ENCODE assay signal across 12 cellular contexts in genomic region chr2:135798275-135798705, GRCh38. TPM values are rescaled to one million over a fixed set of nuclear protein-coding genes. Genes with fewer than 3 reads are reported as not detected.
A peak's percentile ranks its signal among the peaks of the same experiment; 100 is the strongest.
DNase-seq lines count a peak whose midpoint lies in the region; ATAC-seq, FAIRE-seq and TF ChIP-seq lines count a peak whose summit lies in the region.
"Had no signal": no experiment of that assay in that cellular context is flagged by ENCODE, and none has a peak within 500 bp of the region (broad histone marks: within the 10 kb centered on the region; RNA-seq: fewer than 3 reads in every experiment).

No MANE protein-coding gene starts in this region.

- no peak overlapping the region for H3K4me3 Mint-ChIP-seq in T-cell

- H2BK120ac ChIP-seq in neuronal stem cell (ENCODE audit: low read depth, low read length) (no peak overlapping the region), mesenchymal stem cell (ENCODE audit: low read depth, low read length) (no peak overlapping the region)

- TF ChIP-seq RAD21 in K562 (CRISPR knock-in tag; conservative IDR thresholded peaks at IDR 0.05 in 1 of 2, IDR thresholded peaks at IDR 0.05 in 1 of 2) = no peak

- intact Hi-C loops in Right ventricle myocardium inferior (cut with DNase I) = no loop called here
- intact Hi-C loops in cardiac septum (cut with DNase I) = no loop called here
- intact Hi-C loops in PC-3 (cut with micrococcal nuclease) = no loop called here
- intact Hi-C loops in K562 (cut with micrococcal nuclease) = loop anchor here (5.0 kb wide), 1 partner anchor 326 kb away; no protein-coding TSS in a partner anchor

- no peak overlapping the region for H2BK15ac ChIP-seq in neuronal stem cell (ENCODE audit: low read length)
- H2BK15ac ChIP-seq in mesenchymal stem cell (ENCODE audit: low read depth, poor library complexity, severe bottlenecking) = no peak overlapping the region

- no peaks in the 10 kb centered on the region for H3K27me3 Mint-ChIP-seq in T-cell

- H4K91ac ChIP-seq in neuronal stem cell (ENCODE audit: low read depth, low read length, poor library complexity) (no peak overlapping the region), mesenchymal stem cell (ENCODE audit: low read length) (no peak overlapping the region)

- H2AK5ac ChIP-seq in neuronal stem cell (ENCODE audit: low read depth, low read length) = no peak overlapping the region
- H2AK5ac ChIP-seq in mesenchymal stem cell (ENCODE audit: low read length, severe bottlenecking) = no peak overlapping the region

- no peaks in the 10 kb centered on the region for H3K79me2 ChIP-seq in PC-3 (ENCODE audit: low read length)
- no peaks in the 10 kb centered on the region for H3K79me2 ChIP-seq in K562 (ENCODE audit: control insufficient read depth, insufficient read depth, low read length)

- H3K9ac ChIP-seq in PC-3 (ENCODE audit: low read length) (no peak overlapping the region), K562 (ENCODE audit: insufficient read depth in 1 of 2, low read depth in 2 of 2, low read length in 2 of 2) (no peak overlapping the region), neuronal stem cell (ENCODE audit: low read depth, low read length, poor library complexity) (no peak overlapping the region), mesenchymal stem cell (ENCODE audit: low read length) (no peak overlapping the region)

- POLR2A ChIA-PET in PC-3 (lab: Charles Lee; ENCODE audit: unreplicated experiment) (no interaction called here), K562 (lab: Yijun Ruan, JAX) (interaction anchor here (1.1 to 1.3 kb wide), 2 partner anchors 14 to 77 kb away, joined by 3 to 4 read pairs; no protein-coding TSS in a partner anchor), T-cell (lab: Charles Lee) (no interaction called here)

- H3K14ac ChIP-seq in neuronal stem cell (ENCODE audit: low read length) (no peak overlapping the region), mesenchymal stem cell (ENCODE audit: low read length in 2 of 2) (no peak overlapping the region)

- no peak for TF ChIP-seq CTCF in PC-3 (conservative IDR thresholded peaks at IDR 0.05; ENCODE audit: low read depth, low read length)
- no peak for TF ChIP-seq CTCF in K562 (IDR thresholded peaks at IDR 0.05 in 2 of 3, conservative IDR thresholded peaks at IDR 0.05 in 1 of 3; ENCODE audit: insufficient read depth in 2 of 3, low read depth in 1 of 3, low read length in 3 of 3)

- H3K79me1 ChIP-seq in neuronal stem cell (ENCODE audit: low read depth, low read length) (no peaks in the 10 kb centered on the region), mesenchymal stem cell (replicated peaks; ENCODE audit: low read length, poor library complexity, severe bottlenecking) (no peaks in the 10 kb centered on the region)

- H3K27me3 ChIP-seq in PC-3 (ENCODE audit: low read length) = no peaks in the 10 kb centered on the region
- H3K27me3 ChIP-seq in K562 (ENCODE audit: control insufficient read depth in 2 of 2, insufficient read depth in 2 of 2, low read length in 2 of 2) = no peaks in the 10 kb centered on the region
- H3K27me3 ChIP-seq in neuronal stem cell (ENCODE audit: control insufficient read depth in 3 of 3, insufficient read depth in 3 of 3, low read depth in 1 of 3, low read length in 3 of 3) = no peaks in the 10 kb centered on the region
- no peaks in the 10 kb centered on the region for H3K27me3 ChIP-seq in mesenchymal stem cell (ENCODE audit: control insufficient read depth in 1 of 2, insufficient read depth in 1 of 2, low read length in 2 of 2)

- H2BK5ac ChIP-seq in neuronal stem cell (ENCODE audit: low read length) (no peak overlapping the region), mesenchymal stem cell (ENCODE audit: low read depth, low read length, poor library complexity, severe bottlenecking) (no peak overlapping the region)

- H3K9me3 ChIP-seq in PC-3 (ENCODE audit: low read length) (no peaks in the 10 kb centered on the region), K562 (replicated peaks; ENCODE audit: control insufficient read depth, insufficient read depth, low read depth, low read length) (peaks cover 6% of the 10 kb centered on the region), neuronal stem cell (replicated peaks in 1 of 2; ENCODE audit: control insufficient read depth in 2 of 2, insufficient read depth in 1 of 2, low read depth in 1 of 2, low read length in 2 of 2) (peaks cover 3 to 15% of the 10 kb centered on the region in 2 donors), mesenchymal stem cell (ENCODE audit: control insufficient read depth, low read length) (no peaks in the 10 kb centered on the region)

- peak overlapping the region; percentile 42 for H3K18ac ChIP-seq in neuronal stem cell (ENCODE audit: low read length)
- no peak overlapping the region for H3K18ac ChIP-seq in mesenchymal stem cell (ENCODE audit: low read depth in 1 of 2, low read length in 2 of 2)

- no peak for TF ChIP-seq POLR2A in K562 (conservative IDR thresholded peaks at IDR 0.05)

- no peak overlapping the region for H3K4me3 ChIP-seq in PC-3 (ENCODE audit: low read length)
- H3K4me3 ChIP-seq in K562 = no peak overlapping the region
- H3K4me3 ChIP-seq in neuronal stem cell (ENCODE audit: low read length in 2 of 2) = no peak overlapping the region
- H3K4me3 ChIP-seq in mesenchymal stem cell (ENCODE audit: insufficient read depth in 1 of 2, low read depth in 1 of 2, low read length in 2 of 2) = no peak overlapping the region

- H2AFZ ChIP-seq in PC-3 (ENCODE audit: low read length) (no peak overlapping the region), K562 (ENCODE audit: low read depth, low read length) (no peak overlapping the region; the same call in 1 of the 2 replicates), neuronal stem cell (ENCODE audit: low read length) (peak overlapping the region; percentile 31), mesenchymal stem cell (ENCODE audit: low read depth, low read length) (no peak overlapping the region)

- in situ Hi-C loops in K562 (cut with MboI) = loop anchor here (10.0 kb wide), 1 partner anchor 803 kb away; no protein-coding TSS in a partner anchor

- BruUV-seq in PC-3 (replicated peaks; lab: Mats Ljungman, UMichigan) (no TSS peak), K562 (replicated peaks; lab: Mats Ljungman, UMichigan) (no TSS peak)

- H2BK12ac ChIP-seq in neuronal stem cell (ENCODE audit: low read length) (peak overlapping the region; percentile 26), mesenchymal stem cell (ENCODE audit: low read length in 2 of 2) (no peak overlapping the region)

- WGBS in K562 (ENCODE audit: insufficient coverage, low coverage, missing lambda C conversion rate) = 19% methylated on average over 4 of the region's 5 CpGs
- WGBS in neuronal stem cell (ENCODE audit: extremely low coverage in 2 of 2, insufficient read length in 2 of 2, insufficient replicate concordance in 1 of 2), 2 donors = no CpG with 5 or more reads among the region's 5 CpGs
- WGBS in mesenchymal stem cell = 75% methylated on average over 4 of the region's 5 CpGs

- DNase-seq in Right ventricle myocardium inferior (ENCODE audit: missing footprints) (no peak), cardiac septum (ENCODE audit: low spot score) (no peak), PC-3 (no peak), K562 (ENCODE audit: extremely low read depth in 1 of 4, low spot score in 3 of 4) (no peak), neuronal stem cell (ENCODE audit: low spot score) (no peak), mesenchymal stem cell (no peak), NCI-H345 treated with DMSO at 0.1 percent for 48 hours (lab: John Stamatoyannopoulos, UW; ENCODE audit: unreplicated experiment) (no peak), T-cell (no peak)
- DNase-seq: EL, NCI-H1417 treated with DMSO at 0.1 percent for 48 hours, T-helper 2 cell had no signal

- H3K4me1 Mint-ChIP-seq in T-cell = peaks cover 9 to 23% (median 10%) of the 10 kb centered on the region in 3 donors

- TF ChIP-seq EP300 in K562 (IDR thresholded peaks at IDR 0.05; ENCODE audit: low read length) = no peak

- H3K36me3 Mint-ChIP-seq in T-cell = no peaks in the 10 kb centered on the region

- no peaks in the 10 kb centered on the region for H4K20me1 ChIP-seq in PC-3 (ENCODE audit: low read length)
- H4K20me1 ChIP-seq in K562 (replicated peaks; ENCODE audit: control insufficient read depth, insufficient read depth, low read length) = no peaks in the 10 kb centered on the region

- H3K4ac ChIP-seq in neuronal stem cell (ENCODE audit: low read length) (no peak overlapping the region), mesenchymal stem cell (ENCODE audit: low read depth in 1 of 2, low read length in 2 of 2) (peak overlapping the region in 1 of 2 experiments; percentile 13)

- H3K23ac ChIP-seq in neuronal stem cell (ENCODE audit: low read depth, low read length, poor library complexity) (peak overlapping the region; percentile 16), mesenchymal stem cell (ENCODE audit: low read length in 2 of 2) (no peak overlapping the region)

- H3K9me1 ChIP-seq in K562 (ENCODE audit: control insufficient read depth, insufficient read depth, low read length) = no peaks in the 10 kb centered on the region

- ATAC-seq in Right ventricle myocardium inferior (peak; percentile 23), PC-3 (0 out of 2 replicates have a peak, but pooled peaks have one; percentile 9), K562 (peak; percentile 16), T-cell (replicated peaks in 1 of 4) (no peak)

- no peaks in the 10 kb centered on the region for H3K9me2 ChIP-seq in PC-3 (replicated peaks; ENCODE audit: low read length)

- CTCF ChIA-PET in PC-3 (lab: Charles Lee) (interaction anchor here (0.5 to 1.1 kb wide), 5 partner anchors 53 to 809 kb away, joined by 3 to 7 read pairs (median 4); no protein-coding TSS in a partner anchor), K562 (lab: Yijun Ruan, JAX; ENCODE audit: low intra/inter-chr PET ratio) (interaction anchor here (1.7 kb wide), 1 partner anchor 809 kb away, joined by 4 read pairs; no protein-coding TSS in a partner anchor), T-cell (lab: Charles Lee) (interaction anchor here (0.7 to 2.2 kb wide), 11 partner anchors 8 to 810 kb away, joined by 3 to 10 read pairs (median 4); no protein-coding TSS in a partner anchor)

- no peak overlapping the region for H3K27ac ChIP-seq in PC-3 (ENCODE audit: low read length)
- no peak overlapping the region for H3K27ac ChIP-seq in K562 (ENCODE audit: extremely low read depth, low read depth, low read length)
- no peak overlapping the region for H3K27ac ChIP-seq in neuronal stem cell (replicated peaks; ENCODE audit: low read length)
- H3K27ac ChIP-seq in mesenchymal stem cell (ENCODE audit: low read length, poor library complexity, severe bottlenecking) = no peak overlapping the region
- H3K27ac ChIP-seq: 22Rv1 had no signal

- H3K27ac Mint-ChIP-seq in T-cell = no peak overlapping the region

- no peak overlapping the region for H3K4me2 ChIP-seq in PC-3 (ENCODE audit: low read length)
- H3K4me2 ChIP-seq in K562 (ENCODE audit: insufficient read depth, low read length) = no peak overlapping the region
- no peak overlapping the region for H3K4me2 ChIP-seq in neuronal stem cell (ENCODE audit: insufficient read depth, low read length, poor library complexity, severe bottlenecking)
- H3K4me2 ChIP-seq in mesenchymal stem cell (ENCODE audit: low read length, poor library complexity, severe bottlenecking) = no peak overlapping the region

- H4K8ac ChIP-seq in neuronal stem cell (ENCODE audit: low read depth, low read length) = no peak overlapping the region
- no peak overlapping the region for H4K8ac ChIP-seq in mesenchymal stem cell (ENCODE audit: low read length)

- peaks cover 4 to 10% (median 9%) of the 10 kb centered on the region in 3 donors for H3K9me3 Mint-ChIP-seq in T-cell

- no peaks in the 10 kb centered on the region for H3K36me3 ChIP-seq in PC-3 (ENCODE audit: low read depth, low read length)
- no peaks in the 10 kb centered on the region for H3K36me3 ChIP-seq in K562 (ENCODE audit: control insufficient read depth, insufficient read depth, low read length)
- H3K36me3 ChIP-seq in neuronal stem cell (replicated peaks in 1 of 2; ENCODE audit: control insufficient read depth in 2 of 2, insufficient read depth in 2 of 2, low read length in 2 of 2) = no peaks in the 10 kb centered on the region
- no peaks in the 10 kb centered on the region for H3K36me3 ChIP-seq in mesenchymal stem cell (ENCODE audit: control insufficient read depth in 1 of 2, insufficient read depth in 2 of 2, low read depth in 1 of 2, low read length in 2 of 2)

- no peaks in the 10 kb centered on the region for H3K4me1 ChIP-seq in PC-3 (ENCODE audit: insufficient read depth, low read length)
- H3K4me1 ChIP-seq in K562 (replicated peaks in 1 of 2; ENCODE audit: control insufficient read depth in 2 of 2, insufficient read depth in 2 of 2, low read length in 2 of 2) = no peaks in the 10 kb centered on the region; a peak in 2 of 5 replicates
- no peaks in the 10 kb centered on the region for H3K4me1 ChIP-seq in neuronal stem cell (ENCODE audit: control insufficient read depth in 2 of 2, insufficient read depth in 1 of 2, low read depth in 1 of 2, low read length in 2 of 2)
- H3K4me1 ChIP-seq in mesenchymal stem cell (ENCODE audit: control insufficient read depth, insufficient read depth, low read depth, low read length) = peaks cover 1% of the 10 kb centered on the region

- FAIRE-seq in K562 (lab: Jason Lieb, UNC) = no peak

- H3F3A ChIP-seq in PC-3 (ENCODE audit: low read length, unreplicated experiment) = no peaks in the 10 kb centered on the region

RNA-seq across cellular contexts. Expression of gene LCT, which starts 38.7 kb away (rescaled TPM):
- total RNA-seq in Right ventricle myocardium inferior (not detected), cardiac septum (not detected), PC-3 (2014; rRNA removed) (not detected in 2 replicates), K562 (2014; rRNA removed) (not detected in 2 replicates), K562 (2014; rRNA removed; fragmentation: Illumina TruSeq; extraction: Trizol) (0.03 and 0.04 TPM in 2 replicates), K562 (2015; rRNA removed; fragmentation: Illumina TruSeq; extraction: Trizol) (0.04 TPM in 1 of 2 replicates, not detected in the other), K562 (2021) (0.04 TPM in 1 of 2 replicates, not detected in the other), T-cell (under 1 TPM; 0.03 to 0.26 (median 0.10) TPM)
- total RNA-seq in K562 (2011; cell fraction: chromatin; rRNA removed; ENCODE audit: low replicate concordance) = 0.05 and 0.18 TPM in 2 replicates
- 0.13 and 0.17 TPM in 2 replicates for total RNA-seq in K562 (2011; cell fraction: nucleolus; rRNA removed)
- 0.07 TPM in 1 of 2 replicates, not detected in the other for total RNA-seq in K562 (2011; cell fraction: nucleoplasm; rRNA removed)
- polyA plus RNA-seq in K562 (2011; rRNA removed) (0.01 and 0.03 TPM in 2 replicates), K562 (2014; fragmentation: Illumina TruSeq; extraction: Trizol) (not detected in 2 replicates), K562 (2014; fragmentation: Nextera tagmentation; extraction: Ambion mirVana) (under 1 TPM in 1 of 2 experiments, not detected in 1; 0.01 TPM), K562 (2014; rRNA removed) (0.03 TPM in 1 of 2 replicates, not detected in the other)
- polyA plus RNA-seq in K562 (2011; cell fraction: cytosol; rRNA removed) = 0.01 TPM in 1 of 2 replicates, not detected in the other
- 0.04 and 0.06 TPM in 2 replicates for polyA plus RNA-seq in K562 (2011; cell fraction: nucleus; rRNA removed)
- 0.01 and 0.03 TPM in 2 replicates for polyA plus RNA-seq in K562 (2012)
- polyA minus RNA-seq in K562 (2011; rRNA and poly(A)+ RNA removed) = 0.06 and 0.07 TPM in 2 replicates
- not detected in 2 replicates for polyA minus RNA-seq in K562 (2011; cell fraction: cytosol; rRNA and poly(A)+ RNA removed)
- 0.11 and 0.13 TPM in 2 replicates for polyA minus RNA-seq in K562 (2011; cell fraction: nucleus; rRNA and poly(A)+ RNA removed)
- polyA plus RNA-seq in neuronal stem cell (2013, experiment 1 of 2) = not detected
- polyA plus RNA-seq in neuronal stem cell (2013, experiment 2 of 2) = not detected
- polyA plus RNA-seq in mesenchymal stem cell (2013, experiment 1 of 2) = not detected
- not detected for polyA plus RNA-seq in mesenchymal stem cell (2013, experiment 2 of 2)

RNA-seq across cellular contexts. Expression of gene UBXN4, which starts 56.6 kb away (rescaled TPM):
- total RNA-seq in Right ventricle myocardium inferior (54.9 TPM), cardiac septum (65.6 TPM), PC-3 (2014; rRNA removed) (38.3 and 42.0 TPM in 2 replicates), K562 (2014; rRNA removed) (36.2 and 39.2 TPM in 2 replicates), K562 (2014; rRNA removed; fragmentation: Illumina TruSeq; extraction: Trizol) (55.3 and 61.6 TPM in 2 replicates), K562 (2015; rRNA removed; fragmentation: Illumina TruSeq; extraction: Trizol) (49.5 and 55.1 TPM in 2 replicates), K562 (2021) (54.6 and 58.6 TPM in 2 replicates), T-cell (100 to 1,000 TPM in 4 of 5 donors, 10 to 100 TPM in 1; 96.6 to 140 (median 121) TPM)
- 61.1 and 177 TPM in 2 replicates for total RNA-seq in K562 (2011; cell fraction: chromatin; rRNA removed; ENCODE audit: low replicate concordance)
- 35.9 and 45.9 TPM in 2 replicates for total RNA-seq in K562 (2011; cell fraction: nucleolus; rRNA removed)
- total RNA-seq in K562 (2011; cell fraction: nucleoplasm; rRNA removed) = 96.0 and 123 TPM in 2 replicates
- polyA plus RNA-seq in K562 (2011; rRNA removed) (102 and 127 TPM in 2 replicates), K562 (2014; fragmentation: Illumina TruSeq; extraction: Trizol) (55.7 and 65.0 TPM in 2 replicates), K562 (2014; fragmentation: Nextera tagmentation; extraction: Ambion mirVana) (10 to 100 TPM; 30.4 to 48.1 TPM), K562 (2014; rRNA removed) (57.3 and 62.5 TPM in 2 replicates)
- polyA plus RNA-seq in K562 (2011; cell fraction: cytosol; rRNA removed) = 17.1 and 32.1 TPM in 2 replicates
- polyA plus RNA-seq in K562 (2011; cell fraction: nucleus; rRNA removed) = 68.4 and 103 TPM in 2 replicates
- 42.2 and 77.4 TPM in 2 replicates for polyA plus RNA-seq in K562 (2012)
- polyA minus RNA-seq in K562 (2011; rRNA and poly(A)+ RNA removed) = 70.2 and 76.9 TPM in 2 replicates
- 23.2 and 39.4 TPM in 2 replicates for polyA minus RNA-seq in K562 (2011; cell fraction: cytosol; rRNA and poly(A)+ RNA removed)
- 42.1 and 99.7 TPM in 2 replicates for polyA minus RNA-seq in K562 (2011; cell fraction: nucleus; rRNA and poly(A)+ RNA removed)
- 60.4 TPM for polyA plus RNA-seq in neuronal stem cell (2013, experiment 1 of 2)
- polyA plus RNA-seq in neuronal stem cell (2013, experiment 2 of 2) = 61.9 TPM
- polyA plus RNA-seq in mesenchymal stem cell (2013, experiment 1 of 2) = 70.6 TPM
- polyA plus RNA-seq in mesenchymal stem cell (2013, experiment 2 of 2) = 71.3 TPM

Comparison
In these comparisons a context has a peak if more than half of its experiments do, and no peak if none do; other contexts are left out.
1. ATAC-seq: peak in Right ventricle myocardium inferior (single experiment), PC-3 (single experiment) and K562 (single experiment); none in T-cell (0 of 4).